ENCODE assay signal across 1 cellular context in the genomic region with DNA sequence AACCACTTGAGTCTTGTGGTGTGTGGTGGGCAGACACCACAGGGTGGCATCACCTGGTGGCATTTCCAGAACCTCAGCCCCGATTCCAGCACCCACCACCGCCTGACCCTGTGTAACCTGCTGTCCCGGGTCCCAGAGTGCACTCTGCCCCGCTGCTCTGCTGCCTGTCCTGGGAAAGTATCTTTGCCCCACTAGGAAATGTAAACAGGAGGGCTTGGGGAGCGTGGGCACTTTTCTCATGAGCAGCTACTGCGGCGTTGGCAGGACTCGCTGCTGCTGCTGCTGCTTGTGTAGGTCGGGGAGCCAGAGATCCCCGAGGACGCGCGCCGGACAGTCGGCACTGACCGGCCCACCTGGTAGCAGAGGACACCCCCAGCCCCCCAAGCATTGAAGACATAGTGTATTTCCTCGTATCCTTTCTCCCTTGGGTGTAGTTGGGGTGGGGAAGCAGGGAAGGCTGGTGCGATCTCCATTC.
TF ChIP-seq lines count a peak whose summit lies in the region.

No MANE protein-coding gene starts in this region.

TF ChIP-seq in H1, 55 proteins besides CTCF, POLR2A, EP300 and RAD21:
- TF ChIP-seq KDM4A (IDR thresholded peaks at IDR 0.05; ENCODE audit: low read depth, low read length, severe bottlenecking) (no peak), GABPA (IDR thresholded peaks at IDR 0.05; ENCODE audit: borderline replicate concordance, insufficient read depth, low read length) (no peak), TEAD4 (IDR thresholded peaks at IDR 0.05; ENCODE audit: low read depth, low read length) (no peak), GTF2F1 (IDR thresholded peaks at IDR 0.05; ENCODE audit: borderline replicate concordance, low read depth, low read length) (no peak), CREB1 (IDR thresholded peaks at IDR 0.05) (no peak), CBX5 (IDR thresholded peaks at IDR 0.05; ENCODE audit: low read depth, low read length) (no peak), FOSL1 (IDR thresholded peaks at IDR 0.05; ENCODE audit: insufficient read depth, low read depth, low read length) (no peak), CEBPB (IDR thresholded peaks at IDR 0.05; ENCODE audit: low read depth, low read length) (no peak), KDM5A (IDR thresholded peaks at IDR 0.05; ENCODE audit: low read length) (no peak), JUND (IDR thresholded peaks at IDR 0.05; ENCODE audit: low read length) (no peak), SIX5 (IDR thresholded peaks at IDR 0.05; ENCODE audit: low read depth, low read length) (no peak), CHD2 (IDR thresholded peaks at IDR 0.05; ENCODE audit: low read length) (no peak), TCF12 (IDR thresholded peaks at IDR 0.05; ENCODE audit: low read depth, low read length) (no peak)
